ENCODE assay signal across 1 cellular context in genomic region chr12:6195665-6196535, GRCh38.
TF ChIP-seq lines count a peak whose summit lies in the region.

No MANE protein-coding gene starts in this region.

TF ChIP-seq in WTC11, 78 proteins besides CTCF, POLR2A, EP300 and RAD21 (continued from another document):
- TF ChIP-seq MLX (CRISPR knock-in tag; IDR thresholded peaks at IDR 0.05) (no peak), GRHL2 (CRISPR knock-in tag; IDR thresholded peaks at IDR 0.05; ENCODE audit: insufficient replicate concordance, severe bottlenecking) (no peak), HMGXB4 (CRISPR knock-in tag; IDR thresholded peaks at IDR 0.05) (no peak), ELF4 (CRISPR knock-in tag; IDR thresholded peaks at IDR 0.05; ENCODE audit: low read depth) (no peak), E2F4 (CRISPR knock-in tag; IDR thresholded peaks at IDR 0.05; ENCODE audit: borderline replicate concordance, low read depth) (no peak), ZNF121 (CRISPR knock-in tag; IDR thresholded peaks at IDR 0.05) (no peak), RORB (CRISPR knock-in tag; IDR thresholded peaks at IDR 0.05) (no peak), ZBTB21 (CRISPR knock-in tag; IDR thresholded peaks at IDR 0.05; ENCODE audit: borderline replicate concordance) (no peak), NFATC4 (CRISPR knock-in tag; IDR thresholded peaks at IDR 0.05) (no peak)
TF ChIP-seq in WTC11: peak in this region for 3.
